8 cellular contexts compared by ENCODE assay signal in the genomic region with DNA sequence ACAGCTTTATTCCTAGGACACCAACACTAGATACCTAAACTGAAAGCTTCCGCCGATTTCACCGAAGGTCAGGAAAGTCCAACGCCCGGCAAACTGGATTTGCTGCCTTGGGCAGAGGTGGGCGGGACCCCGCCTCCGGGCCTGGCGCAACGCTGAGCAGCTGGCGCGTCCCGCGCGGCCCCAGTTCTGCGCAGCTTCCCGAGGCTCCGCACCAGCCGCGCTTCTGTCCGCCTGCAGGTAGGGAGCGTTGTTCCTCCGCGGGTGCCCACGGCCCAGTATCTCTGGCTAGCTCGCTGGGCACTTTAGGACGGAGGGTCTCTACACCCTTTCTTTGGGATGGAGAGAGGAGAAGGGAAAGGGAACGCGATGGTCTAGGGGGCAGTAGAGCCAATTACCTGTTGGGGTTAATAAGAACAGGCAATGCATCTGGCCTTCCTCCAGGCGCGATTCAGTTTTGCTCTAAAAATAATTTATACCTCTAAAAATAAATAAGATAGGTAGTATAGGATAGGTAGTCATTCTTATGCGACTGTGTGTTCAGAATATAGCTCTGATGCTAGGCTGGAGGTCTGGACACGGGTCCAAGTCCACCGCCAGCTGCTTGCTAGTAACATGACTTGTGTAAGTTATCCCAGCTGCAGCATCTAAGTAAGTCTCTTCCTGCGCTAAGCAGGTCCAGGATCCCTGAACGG. TPM values are rescaled to one million over a fixed set of nuclear protein-coding genes. Genes with fewer than 3 reads are reported as not detected.
DNase-seq lines count a peak whose midpoint lies in the region; TF ChIP-seq lines count a peak whose summit lies in the region.

Gene CD274, plus strand, starts transcription at position 183 of the 692 bp plus-strand sequence. CDS start 5,572 bp downstream, outside the sequence.

- H4K91ac ChIP-seq in trophoblast cell (ENCODE audit: low read depth, low read length), result no peak within 1 kb of the TSS

- no peaks in the 10 kb centered on the region for H3K36me3 ChIP-seq in Loucy (ENCODE audit: insufficient read depth, low read length)
- H3K36me3 ChIP-seq in trophoblast cell (ENCODE audit: control insufficient read depth in 1 of 2, insufficient read depth in 2 of 2, low read length in 2 of 2), result no peaks in the 10 kb centered on the region

- H3K4me2 ChIP-seq in Loucy (ENCODE audit: low read depth, low read length, poor library complexity, severe bottlenecking), result peak within 1 kb of the TSS; percentile 84
- peak within 1 kb of the TSS; percentile 96 for H3K4me2 ChIP-seq in trophoblast cell (ENCODE audit: low read length)

- peaks cover 6% of the 10 kb centered on the region for H3K9me3 Mint-ChIP-seq in type B pancreatic cell

- TF ChIP-seq CTCF in Loucy (conservative IDR thresholded peaks at IDR 0.05; ENCODE audit: low read length), result peak; percentile 78
- TF ChIP-seq CTCF in type B pancreatic cell (conservative IDR thresholded peaks at IDR 0.05), result peak; percentile 63

- no peak within 1 kb of the TSS for H2AK5ac ChIP-seq in trophoblast cell (ENCODE audit: low read length)

- peak within 1 kb of the TSS; percentile 33 for H3K4ac ChIP-seq in trophoblast cell (ENCODE audit: low read depth, low read length)

- H3K27me3 ChIP-seq in Loucy (ENCODE audit: insufficient read depth, low read length, poor library complexity, severe bottlenecking) (no peaks in the 10 kb centered on the region), trophoblast cell (ENCODE audit: insufficient read depth, low read length) (no peaks in the 10 kb centered on the region)

- no peaks in the 10 kb centered on the region for H3K9me2 ChIP-seq in Loucy (replicated peaks; ENCODE audit: low read depth, low read length)

- H3K79me2 ChIP-seq in Loucy (ENCODE audit: insufficient read depth, low read length) (no peaks in the 10 kb centered on the region), trophoblast cell (ENCODE audit: control insufficient read depth, insufficient read depth, low read length, poor library complexity) (peaks cover 2% of the 10 kb centered on the region)

- H4K20me1 ChIP-seq in Loucy (ENCODE audit: insufficient read depth, low read length, poor library complexity, severe bottlenecking), result no peaks in the 10 kb centered on the region

- peak within 1 kb of the TSS; percentile 36 for H3K27ac ChIP-seq in trophoblast cell (ENCODE audit: low read depth, low read length)

- H3K4me1 ChIP-seq in Loucy (ENCODE audit: insufficient read depth, low read length, poor library complexity, severe bottlenecking), result peaks cover 29% of the 10 kb centered on the region
- H3K4me1 ChIP-seq in trophoblast cell (ENCODE audit: control insufficient read depth in 1 of 2, insufficient read depth in 2 of 2, low read length in 2 of 2), result peaks cover 0 to 5% of the 10 kb centered on the region in 2 experiments

- H4K12ac ChIP-seq in trophoblast cell (ENCODE audit: low read depth, low read length), result no peak within 1 kb of the TSS

- peak within 1 kb of the TSS; percentile 16 for H2BK5ac ChIP-seq in trophoblast cell (ENCODE audit: low read depth, low read length, poor library complexity)

- H3K27me3 Mint-ChIP-seq in type B pancreatic cell, result no peaks in the 10 kb centered on the region

- H3K9ac ChIP-seq in Loucy (ENCODE audit: low read depth, low read length, poor library complexity, severe bottlenecking), result peak within 1 kb of the TSS; percentile 71
- H3K9ac ChIP-seq in trophoblast cell (ENCODE audit: low read length), result no peak within 1 kb of the TSS

- peak within 1 kb of the TSS; percentile 84 for H2AFZ ChIP-seq in Loucy (ENCODE audit: low read length)
- H2AFZ ChIP-seq in trophoblast cell (ENCODE audit: insufficient read depth, low read length, poor library complexity), result peak within 1 kb of the TSS; percentile 75

- no peak within 1 kb of the TSS for H3K14ac ChIP-seq in trophoblast cell (ENCODE audit: low read length)

- intact Hi-C loops in cardiac septum (cut with DNase I), result loop anchor here (2.0 to 5.0 kb wide), 2 partner anchors 52 to 140 kb away; no protein-coding TSS in a partner anchor

- no peaks in the 10 kb centered on the region for H3F3A ChIP-seq in Loucy (ENCODE audit: low read depth)

- peak within 1 kb of the TSS; percentile 77 for H3K27ac Mint-ChIP-seq in type B pancreatic cell

- WGBS in trophoblast cell (ENCODE audit: extremely low coverage, insufficient coverage, insufficient read length), result no CpG with 5 or more reads among the region's 36 CpGs

- H3K18ac ChIP-seq in trophoblast cell (ENCODE audit: low read length), result peak within 1 kb of the TSS; percentile 29

- no peaks in the 10 kb centered on the region for H3K36me3 Mint-ChIP-seq in type B pancreatic cell

- peaks cover 6% of the 10 kb centered on the region for H3K4me1 Mint-ChIP-seq in type B pancreatic cell (ENCODE audit: unreplicated experiment)

- DNase-seq in ELR (ENCODE audit: low read depth) (peak; percentile 95), H4 (ENCODE audit: low spot score) (peak; percentile 67), SW 1271 (lab: John Stamatoyannopoulos, UW) (peak; percentile 46 to 49), cardiac septum (ENCODE audit: low spot score) (peak; percentile 96), trophoblast cell (peak; percentile 99), type B pancreatic cell (ENCODE audit: extremely low spot score, unreplicated experiment) (peak; percentile 81)
- peak; percentile 61 for DNase-seq in activated naive CD8-positive, alpha-beta T cell treated with anti-CD3 and anti-CD28 coated beads, Interleukin-2, amount 50 U/mL, for 16 hours (ENCODE audit: low read depth, low spot score)

- no peaks in the 10 kb centered on the region for H3K9me3 ChIP-seq in Loucy (ENCODE audit: insufficient read depth, low read depth, low read length)
- H3K9me3 ChIP-seq in trophoblast cell (ENCODE audit: insufficient read depth, low read depth, low read length), result no peaks in the 10 kb centered on the region

- no peak within 1 kb of the TSS for H2BK120ac ChIP-seq in trophoblast cell (ENCODE audit: insufficient read depth, low read length, poor library complexity)

- H3K23ac ChIP-seq in trophoblast cell (ENCODE audit: low read length), result no peak within 1 kb of the TSS

- H2BK12ac ChIP-seq in trophoblast cell (ENCODE audit: low read length), result peak within 1 kb of the TSS; percentile 31

- H3K4me3 ChIP-seq in Loucy (ENCODE audit: low read length, poor library complexity, severe bottlenecking), result peak within 1 kb of the TSS; percentile 84
- peak within 1 kb of the TSS; percentile 67 for H3K4me3 ChIP-seq in trophoblast cell (ENCODE audit: low read depth, low read length)

- peak within 1 kb of the TSS; percentile 88 for H3K4me3 Mint-ChIP-seq in type B pancreatic cell

- H4K8ac ChIP-seq in trophoblast cell (ENCODE audit: low read depth, low read length), result peak within 1 kb of the TSS; percentile 82

- peaks cover 6% of the 10 kb centered on the region for H3K79me1 ChIP-seq in trophoblast cell (ENCODE audit: low read length)

RNA-seq across cellular contexts. Expression of gene CD274, which starts in this region (rescaled TPM):
- total RNA-seq in H4 (2014; rRNA removed; shearing (Covaris generic)), result 0.95 and 1.1 TPM in 2 replicates
- total RNA-seq in cardiac septum (17.9 TPM), type B pancreatic cell (ENCODE audit: low replicate concordance) (1.2 and 1.4 TPM in 2 replicates)
- polyA plus RNA-seq in trophoblast cell (2013), result 105 and 117 TPM in 2 replicates

Comparison
In these comparisons a context has a peak if more than half of its experiments do, and no peak if none do; other contexts are left out.
1. Peak in every context shown above with its lines: DNase-seq, H3K4me3 ChIP-seq and H3K27ac ChIP-seq.
2. DNase-seq: peak in every context shown above with its lines; median percentile 99 in trophoblast cell; 96 in cardiac septum; 95 in ELR; 81 in type B pancreatic cell; 67 in H4; 61 in activated naive CD8-positive, alpha-beta T cell treated with anti-CD3 and anti-CD28 coated beads, Interleukin-2, amount 50 U/mL, for 16 hours; 48 in SW 1271.